ENCODE assay signal across 8 cellular contexts in genomic region chr16:11743308-11744074, GRCh38. TPM values are rescaled to one million over a fixed set of nuclear protein-coding genes. Genes with fewer than 3 reads are reported as not detected.
DNase-seq lines count a peak whose midpoint lies in the region; ATAC-seq and TF ChIP-seq lines count a peak whose summit lies in the region.

No MANE protein-coding gene starts in this region.

- H3K4me1 ChIP-seq in ascending aorta = peaks cover 0 to 10% of the 10 kb centered on the region in 2 donors

- H3K9me3 ChIP-seq in ascending aorta (no peaks in the 10 kb centered on the region), iPS-18c (ENCODE audit: control insufficient read depth, insufficient read depth, low read length) (no peaks in the 10 kb centered on the region)

- peak overlapping the region; percentile 92 for H3K4me3 Mint-ChIP-seq in activated T-cell treated with anti-CD3 and anti-CD28 coated beads, Interleukin-2, amount 50 U/mL, for 24 hours

- no peak for ATAC-seq in GM18519 (IDR thresholded peaks at IDR 0.05; ENCODE audit: low FRiP score, unreplicated experiment)

- TF ChIP-seq CTCF in ascending aorta (IDR thresholded peaks at IDR 0.05) = no peak

- H3K27me3 ChIP-seq in ascending aorta = no peaks in the 10 kb centered on the region

- no peaks in the 10 kb centered on the region for H3K36me3 ChIP-seq in ascending aorta

- peaks cover 38% of the 10 kb centered on the region for H3K36me3 Mint-ChIP-seq in activated T-cell treated with anti-CD3 and anti-CD28 coated beads, Interleukin-2, amount 50 U/mL, for 24 hours (ENCODE audit: low read depth)

- intact Hi-C loops in ascending aorta (cut with DNase I) = loop anchor here (1.0 to 10.0 kb wide), 4 partner anchors 75 to 799 kb away; partner anchors contain the start of genes CLEC16A, DEXI, RSL1D1 and SNN

- H3K4me3 ChIP-seq in ascending aorta (peak overlapping the region; percentile 74 to 80), iPS-18c (ENCODE audit: insufficient read depth, low read depth, low read length) (peak overlapping the region; percentile 93)

- peak overlapping the region; percentile 97 for H3K27ac Mint-ChIP-seq in activated T-cell treated with anti-CD3 and anti-CD28 coated beads, Interleukin-2, amount 50 U/mL, for 24 hours

- DNase-seq in activated T-cell treated with anti-CD3 and anti-CD28 coated beads, Interleukin-2, amount 50 U/mL, for 24 hours = peak; percentile 45
- DNase-seq in activated T-cell treated with anti-CD3 and anti-CD28 coated beads, Interleukin-2, amount 50 U/mL, for 1 hour = no peak
- DNase-seq in NOMO-1 treated with dmso at 0.1 percent for 144 hours (lab: John Stamatoyannopoulos, UW; ENCODE audit: unreplicated experiment) (peak; percentile 86), ascending aorta (ENCODE audit: low spot score in 2 of 2) (peak; percentile 39 to 87), superior temporal gyrus (ENCODE audit: extremely low spot score) (no peak)
- DNase-seq in stimulated activated CD4-positive, alpha-beta T cell treated with anti-CD3 and anti-CD28 coated beads, Interleukin-15, amount 100 ng/mL, for 24 hours = peak; percentile 34

- H3K4me1 Mint-ChIP-seq in activated T-cell treated with anti-CD3 and anti-CD28 coated beads, Interleukin-2, amount 50 U/mL, for 24 hours (ENCODE audit: low read depth) = peaks cover 43% of the 10 kb centered on the region

- no peaks in the 10 kb centered on the region for H3K27me3 Mint-ChIP-seq in activated T-cell treated with anti-CD3 and anti-CD28 coated beads, Interleukin-2, amount 50 U/mL, for 24 hours

- peak overlapping the region; percentile 93 to 98 for H3K27ac ChIP-seq in ascending aorta

- no peaks in the 10 kb centered on the region for H3K9me3 Mint-ChIP-seq in activated T-cell treated with anti-CD3 and anti-CD28 coated beads, Interleukin-2, amount 50 U/mL, for 24 hours

RNA-seq across cellular contexts. Expression of gene TXNDC11, which starts 0.8 kb away (rescaled TPM):
- total RNA-seq in ascending aorta = 86.5 TPM

RNA-seq across cellular contexts. Expression of gene ZC3H7A, which starts 53.6 kb away (rescaled TPM):
- 56.9 TPM for total RNA-seq in ascending aorta

Comparison
In these comparisons a context has a peak if more than half of its experiments do, and no peak if none do; other contexts are left out.
1. DNase-seq: peak in activated T-cell treated with anti-CD3 and anti-CD28 coated beads, Interleukin-2, amount 50 U/mL, for 24 hours (single experiment), NOMO-1 treated with dmso at 0.1 percent for 144 hours (single experiment), ascending aorta (2 of 2) and stimulated activated CD4-positive, alpha-beta T cell treated with anti-CD3 and anti-CD28 coated beads, Interleukin-15, amount 100 ng/mL, for 24 hours (single experiment); none in activated T-cell treated with anti-CD3 and anti-CD28 coated beads, Interleukin-2, amount 50 U/mL, for 1 hour (single experiment) and superior temporal gyrus (single experiment).